In genomic region chr21:36425286-36425685, GRCh38 we compare ENCODE assay signal across 30 cellular contexts. TPM values are rescaled to one million over a fixed set of nuclear protein-coding genes. Genes with fewer than 3 reads are reported as not detected.
DNase-seq lines count a peak whose midpoint lies in the region; ATAC-seq and TF ChIP-seq lines count a peak whose summit lies in the region.
"Had no signal": no experiment of that assay in that cellular context is flagged by ENCODE, and none has a peak within 500 bp of the region (broad histone marks: within the 10 kb centered on the region; RNA-seq: fewer than 3 reads in every experiment).

No MANE protein-coding gene starts in this region.

- H3K9ac ChIP-seq in GM23248 (no peak overlapping the region), mesenchymal stem cell (ENCODE audit: low read length) (no peak overlapping the region), smooth muscle cell (ENCODE audit: low read depth) (no peak overlapping the region)

- H3K4ac ChIP-seq in mesenchymal stem cell (ENCODE audit: low read depth in 1 of 2, low read length in 2 of 2): no peak overlapping the region

- H4K8ac ChIP-seq in mesenchymal stem cell (ENCODE audit: low read length): no peak overlapping the region

- H3K4me3 ChIP-seq in GM23248: no peak overlapping the region
- H3K4me3 ChIP-seq in astrocyte of the spinal cord (ENCODE audit: low read depth, low read length): no peak overlapping the region
- no peak overlapping the region for H3K4me3 ChIP-seq in mesenchymal stem cell (ENCODE audit: insufficient read depth in 1 of 2, low read depth in 1 of 2, low read length in 2 of 2)
- no peak overlapping the region for H3K4me3 ChIP-seq in smooth muscle cell
- H3K4me3 ChIP-seq: body of pancreas, K562, ovary, SK-N-MC, suprapubic skin had no signal

- H2AK5ac ChIP-seq in mesenchymal stem cell (ENCODE audit: low read length, severe bottlenecking): no peak overlapping the region

- no peak overlapping the region for H3K18ac ChIP-seq in mesenchymal stem cell (ENCODE audit: low read depth in 1 of 2, low read length in 2 of 2)

- no peak overlapping the region for H3K4me2 ChIP-seq in GM23248 (ENCODE audit: unreplicated experiment)
- no peak overlapping the region for H3K4me2 ChIP-seq in mesenchymal stem cell (ENCODE audit: low read length, poor library complexity, severe bottlenecking)
- no peak overlapping the region for H3K4me2 ChIP-seq in smooth muscle cell

- in situ Hi-C loops in GM23248 (cut with MboI): loop anchor here (10.0 kb wide), 1 partner anchor 170 kb away; no protein-coding TSS in a partner anchor
- in situ Hi-C loops in astrocyte of the spinal cord (cut with HindIII; ENCODE audit: low sequenced_read_pairs): no loop called here

- no peak overlapping the region for H2BK12ac ChIP-seq in mesenchymal stem cell (ENCODE audit: low read length in 2 of 2)

- H3F3A ChIP-seq in GM23248 (ENCODE audit: insufficient read depth) (peaks cover 8% of the 10 kb centered on the region; the same call in 1 of the 2 replicates), smooth muscle cell (ENCODE audit: low read depth) (peaks cover 20% of the 10 kb centered on the region)

- no peak overlapping the region for H3K23ac ChIP-seq in mesenchymal stem cell (ENCODE audit: low read length in 2 of 2)

- H2AFZ ChIP-seq in GM23248: no peak overlapping the region
- H2AFZ ChIP-seq in mesenchymal stem cell (ENCODE audit: low read depth, low read length): no peak overlapping the region
- no peak overlapping the region for H2AFZ ChIP-seq in smooth muscle cell (ENCODE audit: low read depth)

- H3K27me3 ChIP-seq in GM23248 (replicated peaks; ENCODE audit: insufficient read depth) (no peaks in the 10 kb centered on the region), mesenchymal stem cell (ENCODE audit: control insufficient read depth in 1 of 2, insufficient read depth in 1 of 2, low read length in 2 of 2) (no peaks in the 10 kb centered on the region), smooth muscle cell (ENCODE audit: low read depth) (no peaks in the 10 kb centered on the region)
- H3K27me3 ChIP-seq: body of pancreas, ovary, suprapubic skin had no signal

- H4K91ac ChIP-seq in mesenchymal stem cell (ENCODE audit: low read length): no peak overlapping the region

- H2BK15ac ChIP-seq in mesenchymal stem cell (ENCODE audit: low read depth, poor library complexity, severe bottlenecking): no peak overlapping the region

- H4K20me1 ChIP-seq in GM23248 (ENCODE audit: insufficient read depth) (no peaks in the 10 kb centered on the region), smooth muscle cell (ENCODE audit: low read depth) (no peaks in the 10 kb centered on the region)

- no peak overlapping the region for H2BK5ac ChIP-seq in mesenchymal stem cell (ENCODE audit: low read depth, low read length, poor library complexity, severe bottlenecking)

- no peaks in the 10 kb centered on the region for H3K9me2 ChIP-seq in GM23248 (ENCODE audit: insufficient read depth)

- TF ChIP-seq CTCF in astrocyte of the spinal cord (IDR thresholded peaks at IDR 0.05; ENCODE audit: low read depth, low read length) (no peak), smooth muscle cell (IDR thresholded peaks at IDR 0.05; ENCODE audit: borderline replicate concordance, insufficient read depth, poor library complexity, severe bottlenecking) (no peak)

- no peak overlapping the region for H3K14ac ChIP-seq in mesenchymal stem cell (ENCODE audit: low read length in 2 of 2)

- H3K9me3 ChIP-seq in GM23248 (ENCODE audit: low read depth): no peaks in the 10 kb centered on the region
- H3K9me3 ChIP-seq in mesenchymal stem cell (ENCODE audit: control insufficient read depth, low read length): no peaks in the 10 kb centered on the region
- H3K9me3 ChIP-seq in smooth muscle cell (replicated peaks; ENCODE audit: low read depth): no peaks in the 10 kb centered on the region
- H3K9me3 ChIP-seq: body of pancreas, Caco-2, ovary, suprapubic skin had no signal

- H3K27ac ChIP-seq in GM23248 (no peak overlapping the region), mesenchymal stem cell (ENCODE audit: low read length, poor library complexity, severe bottlenecking) (no peak overlapping the region), smooth muscle cell (ENCODE audit: low read depth) (peak overlapping the region; percentile 74)
- H3K27ac ChIP-seq: body of pancreas, C4-2B, ovary, SK-N-MC, suprapubic skin had no signal

- no peaks in the 10 kb centered on the region for H3K79me1 ChIP-seq in mesenchymal stem cell (replicated peaks; ENCODE audit: low read length, poor library complexity, severe bottlenecking)

- DNase-seq in GM23248: peak; percentile 25
- peak; percentile 46 for DNase-seq in astrocyte of the spinal cord (ENCODE audit: low read depth, low spot score)
- DNase-seq in mesenchymal stem cell: peak; percentile 39
- DNase-seq in smooth muscle cell (lab: John Stamatoyannopoulos, UW; ENCODE audit: unreplicated experiment): no peak
- DNase-seq in HT-29 (ENCODE audit: low spot score): no peak
- DNase-seq: activated effector memory CD4-positive, alpha-beta T cell treated with Interleukin-2 at 50 U/mL for 16 hours; activated naive CD8-positive, alpha-beta T cell treated with anti-CD3 and anti-CD28 coated beads, Interleukin-2, amount 10 ng/mL, durations not matched to agents 7 days and 5 days; activated T-cell treated with anti-CD3 and anti-CD28 coated beads for 4 hours; body of pancreas; Caco-2; cerebellar nuclear complex; NCI-H2029; NCI-H345; NCI-H748 treated with DMSO at 0.1 percent for 48 hours; ovary; stimulated activated CD4-positive, alpha-beta T cell treated with anti-CD3 and anti-CD28 coated beads, Interleukin-12 subunit alpha, Interleukin-12 subunit beta, amount 100 ng/mL, for 4 hours; stimulated activated CD4-positive, alpha-beta T cell treated with anti-CD3 and anti-CD28 coated beads, Interleukin-4, amount 100 ng/mL, for 24 hours had no signal

- 83 to 84% methylated on average over 9 of the region's 9 CpGs for WGBS in GM23248 (ENCODE audit: low coverage in 1 of 2, low lambda C conversion rate in 2 of 2, missing lambda C conversion rate in 2 of 2), 2 experiments
- WGBS in mesenchymal stem cell: 74% methylated on average over 7 of the region's 9 CpGs
- 22% methylated on average over 9 of the region's 9 CpGs for WGBS in smooth muscle cell (ENCODE audit: low lambda C conversion rate)

- H3K36me3 ChIP-seq in GM23248 (ENCODE audit: low read depth) (no peaks in the 10 kb centered on the region), mesenchymal stem cell (ENCODE audit: control insufficient read depth in 1 of 2, insufficient read depth in 2 of 2, low read depth in 1 of 2, low read length in 2 of 2) (no peaks in the 10 kb centered on the region), smooth muscle cell (ENCODE audit: low read depth) (no peaks in the 10 kb centered on the region)
- H3K36me3 ChIP-seq: ovary, suprapubic skin had no signal

- H3K79me2 ChIP-seq in GM23248 (ENCODE audit: insufficient read depth) (no peaks in the 10 kb centered on the region), smooth muscle cell (ENCODE audit: low read depth) (no peaks in the 10 kb centered on the region)

- H3K4me1 ChIP-seq in GM23248 (ENCODE audit: insufficient read depth) (peaks cover 9% of the 10 kb centered on the region), mesenchymal stem cell (ENCODE audit: control insufficient read depth, insufficient read depth, low read depth, low read length) (peaks cover 23% of the 10 kb centered on the region), smooth muscle cell (ENCODE audit: low read depth) (peaks cover 1% of the 10 kb centered on the region)

- no peak for ATAC-seq in GM21737 (IDR thresholded peaks at IDR 0.05; ENCODE audit: unreplicated experiment)
- no peak for ATAC-seq in HG02973 (IDR thresholded peaks at IDR 0.05; ENCODE audit: unreplicated experiment)
- ATAC-seq in GM21786 (IDR thresholded peaks at IDR 0.05; ENCODE audit: unreplicated experiment): no peak
- ATAC-seq: body of pancreas; K562; natural killer cell treated with Interleukin-12 subunit alpha and Interleukin-12 subunit beta and Interleukin-15 and Interleukin-18, amount 100 ng/mL, for 72 hours; stimulated activated effector memory CD8-positive, alpha-beta T cell treated with anti-CD3 and anti-CD28 coated beads, Interleukin-12 subunit alpha, Interleukin-12 subunit beta, amount 100 ng/mL, for 72 hours had no signal

- H2BK120ac ChIP-seq in mesenchymal stem cell (ENCODE audit: low read depth, low read length): no peak overlapping the region

RNA-seq across cellular contexts. Expression of gene CHAF1B, which starts 40.1 kb away (rescaled TPM):
- 3.0 and 3.3 TPM in 2 replicates for total RNA-seq in GM23248 (2014; rRNA removed; shearing (Covaris generic))
- 5.2 and 5.3 TPM in 2 replicates for polyA plus RNA-seq in GM23248 (2016; fragmentation: Nextera tagmentation; extraction: Ambion mirVana)
- 2.4 TPM for polyA plus RNA-seq in mesenchymal stem cell (2013, experiment 1 of 2)
- 2.4 TPM for polyA plus RNA-seq in mesenchymal stem cell (2013, experiment 2 of 2)
- total RNA-seq in smooth muscle cell: 2.0 and 3.6 TPM in 2 replicates
- 4.4 and 5.3 TPM in 2 replicates for polyA plus RNA-seq in smooth muscle cell
- 5.7 and 8.0 TPM in 2 replicates for total RNA-seq in HT-29 (2014; rRNA removed; shearing (Covaris generic))

RNA-seq across cellular contexts. Expression of gene CLDN14, which starts 54.6 kb away (rescaled TPM):
- total RNA-seq in GM23248 (2014; rRNA removed; shearing (Covaris generic)): 0.51 TPM in 1 of 2 replicates, not detected in the other
- polyA plus RNA-seq in GM23248 (2016; fragmentation: Nextera tagmentation; extraction: Ambion mirVana) (0.28 TPM in 1 of 2 replicates, not detected in the other), smooth muscle cell (0.84 TPM in 1 of 2 replicates, not detected in the other)
- not detected for polyA plus RNA-seq in mesenchymal stem cell (2013, experiment 1 of 2)
- polyA plus RNA-seq in mesenchymal stem cell (2013, experiment 2 of 2): not detected
- not detected in 2 replicates for total RNA-seq in smooth muscle cell
- total RNA-seq in HT-29 (2014; rRNA removed; shearing (Covaris generic)): not detected in 2 replicates
- total RNA-seq: activated naive CD8-positive, alpha-beta T cell treated with anti-CD3 and anti-CD28 coated beads, Interleukin-2, amount 10 ng/mL, durations not matched to agents 7 days and 5 days; Caco-2; H4; HT1080; K562; MCF 10A; natural killer cell treated with Interleukin-12 subunit alpha and Interleukin-12 subunit beta and Interleukin-15 and Interleukin-18, amount 100 ng/mL, for 72 hours; ovary; T-helper 1 cell treated with Interleukin-12 subunit alpha and Interleukin-12 subunit beta and Interleukin-4 antibody, amounts not matched to agents 30 ng/mL and 1 ng/mL, for 36 hours had no signal
- polyA plus RNA-seq: K562 had no signal

Comparison
In these comparisons a context has a peak if more than half of its experiments do, and no peak if none do; other contexts are left out.
1. DNase-seq: peak in GM23248 (single experiment), astrocyte of the spinal cord (single experiment) and mesenchymal stem cell (single experiment); none in smooth muscle cell (single experiment) and HT-29 (single experiment).